12 cellular contexts compared by ENCODE assay signal in genomic region chr12:110010853-110011835, GRCh38. TPM values are rescaled to one million over a fixed set of nuclear protein-coding genes. Genes with fewer than 3 reads are reported as not detected.
DNase-seq lines count a peak whose midpoint lies in the region; ATAC-seq, FAIRE-seq and TF ChIP-seq lines count a peak whose summit lies in the region.
"Had no signal": no experiment of that assay in that cellular context is flagged by ENCODE, and none has a peak within 500 bp of the region (broad histone marks: within the 10 kb centered on the region; RNA-seq: fewer than 3 reads in every experiment).

No MANE protein-coding gene starts in this region.

- H3K4me2 ChIP-seq in endothelial cell of umbilical vein (ENCODE audit: insufficient read depth, low read length): no peak overlapping the region

- H3K4me1 ChIP-seq in Caco-2 (peaks cover 30% of the 10 kb centered on the region), endothelial cell of umbilical vein (ENCODE audit: control insufficient read depth, extremely low read depth, insufficient read depth, low read length) (peaks cover 6% of the 10 kb centered on the region)
- H3K4me1 ChIP-seq: foreskin keratinocyte had no signal

- peaks cover 3% of the 10 kb centered on the region for H3K79me2 ChIP-seq in endothelial cell of umbilical vein (ENCODE audit: control insufficient read depth, insufficient read depth, low read length)

- H3K36me3 ChIP-seq in Caco-2 (ENCODE audit: control insufficient read depth, insufficient read depth, low read length): no peaks in the 10 kb centered on the region
- no peaks in the 10 kb centered on the region for H3K36me3 ChIP-seq in endothelial cell of umbilical vein (ENCODE audit: control insufficient read depth in 2 of 2, extremely low read depth in 1 of 2, insufficient read depth in 2 of 2, low read length in 2 of 2)

- no peak overlapping the region for H2AFZ ChIP-seq in endothelial cell of umbilical vein (ENCODE audit: low read depth, low read length)

- BruUV-seq in Caco-2 (replicated peaks; lab: Mats Ljungman, UMichigan): no TSS peak
- BruUV-seq in endothelial cell of umbilical vein (replicated peaks; lab: Mats Ljungman, UMichigan): no TSS peak

- DNase-seq in Caco-2: no peak
- no peak for DNase-seq in endothelial cell of umbilical vein (ENCODE audit: low read depth, low spot score)
- DNase-seq in H54 (ENCODE audit: insufficient read length, low spot score): no peak
- no peak for DNase-seq in NCI-H1105 (lab: John Stamatoyannopoulos, UW)
- DNase-seq in GF-D8 (lab: John Stamatoyannopoulos, UW): no peak
- DNase-seq: DND-41, foreskin keratinocyte, H7 had no signal

- H3K4me1 Mint-ChIP-seq in Caco-2 (ENCODE audit: low read depth, unreplicated experiment): peaks cover 19% of the 10 kb centered on the region
- H3K4me1 Mint-ChIP-seq: brain had no signal

- H3K9me1 ChIP-seq in endothelial cell of umbilical vein (replicated peaks; ENCODE audit: control insufficient read depth, extremely low read depth, insufficient read depth, low read length): no peaks in the 10 kb centered on the region

- no peaks in the 10 kb centered on the region for H3K27me3 Mint-ChIP-seq in Caco-2 (ENCODE audit: insufficient read depth, unreplicated experiment)
- H3K27me3 Mint-ChIP-seq: brain had no signal

- no peaks in the 10 kb centered on the region for H3K27me3 ChIP-seq in Caco-2 (replicated peaks; ENCODE audit: control insufficient read depth, insufficient read depth, low read length)
- H3K27me3 ChIP-seq in endothelial cell of umbilical vein (ENCODE audit: control insufficient read depth in 2 of 2, insufficient read depth in 2 of 2, low read length in 2 of 2): no peaks in the 10 kb centered on the region
- H3K27me3 ChIP-seq: foreskin keratinocyte had no signal

- intact Hi-C loops in Caco-2 (cut with micrococcal nuclease; ENCODE audit: unreplicated experiment): no loop called here
- intact Hi-C loops in endothelial cell of umbilical vein (cut with micrococcal nuclease): no loop called here

- FAIRE-seq in endothelial cell of umbilical vein (lab: Jason Lieb, UNC) (peak; percentile 24), H54 (lab: Jason Lieb, UNC) (no peak)

- TF ChIP-seq POLR2A in endothelial cell of umbilical vein (IDR thresholded peaks at IDR 0.05; ENCODE audit: low read depth, low read length) (no peak), H54 (IDR thresholded peaks at IDR 0.05; ENCODE audit: low read depth, low read length) (no peak)

- H3K9ac ChIP-seq in endothelial cell of umbilical vein (replicated peaks; ENCODE audit: extremely low read depth, insufficient read depth, low read length): no peak overlapping the region

- H3K9me3 ChIP-seq in Caco-2 (no peaks in the 10 kb centered on the region), endothelial cell of umbilical vein (replicated peaks; ENCODE audit: control insufficient read depth, insufficient read depth, low read length) (no peaks in the 10 kb centered on the region)

- peak; percentile 36 for ATAC-seq in GM18867 (IDR thresholded peaks at IDR 0.05; ENCODE audit: unreplicated experiment)
- peak; percentile 33 for ATAC-seq in HG03571 (IDR thresholded peaks at IDR 0.05; ENCODE audit: unreplicated experiment)
- ATAC-seq in GM18870 (IDR thresholded peaks at IDR 0.05; ENCODE audit: unreplicated experiment): no peak
- ATAC-seq: foreskin keratinocyte had no signal

- H4K20me1 ChIP-seq in endothelial cell of umbilical vein (replicated peaks; ENCODE audit: control insufficient read depth, extremely low read depth, insufficient read depth, low read length): no peaks in the 10 kb centered on the region

- no peak overlapping the region for H3K27ac ChIP-seq in endothelial cell of umbilical vein (ENCODE audit: insufficient read depth, low read depth, low read length)
- H3K27ac ChIP-seq: foreskin keratinocyte had no signal

- H3K9me3 Mint-ChIP-seq in Caco-2 (ENCODE audit: unreplicated experiment): no peaks in the 10 kb centered on the region

- dilution Hi-C loops in endothelial cell of umbilical vein (cut with MboI; ENCODE audit: extremely low pct_ligation_motif_present, low sequenced_read_pairs): no loop called here

- no peak for TF ChIP-seq CTCF in Caco-2 (IDR thresholded peaks at IDR 0.05; ENCODE audit: insufficient read depth in 1 of 2, low read depth in 1 of 2, low read length in 1 of 2, severe bottlenecking in 1 of 2, unreplicated experiment in 1 of 2)
- no peak for TF ChIP-seq CTCF in endothelial cell of umbilical vein (IDR thresholded peaks at IDR 0.05; ENCODE audit: extremely low read depth in 1 of 2, insufficient read depth in 1 of 2, low read depth in 1 of 2, low read length in 2 of 2)

- POLR2A ChIA-PET in Caco-2 (lab: Charles Lee): no interaction called here
- POLR2A ChIA-PET in endothelial cell of umbilical vein (lab: Charles Lee): no interaction called here

- no peak overlapping the region for H3K4me3 ChIP-seq in Caco-2 (ENCODE audit: low read depth, low read length)
- H3K4me3 ChIP-seq in endothelial cell of umbilical vein (replicated peaks in 1 of 3; ENCODE audit: insufficient read depth in 1 of 3, low read depth in 1 of 3, low read length in 3 of 3): no peak overlapping the region

- no peak overlapping the region for H3K4me3 Mint-ChIP-seq in Caco-2 (ENCODE audit: unreplicated experiment)
- H3K4me3 Mint-ChIP-seq: brain had no signal

- CTCF ChIA-PET in Caco-2 (lab: Charles Lee) (interaction anchor here (0.7 kb wide), 1 partner anchor 11 kb away, joined by 3 read pairs; no protein-coding TSS in a partner anchor), endothelial cell of umbilical vein (lab: Charles Lee) (interaction anchor here (0.6 to 1.0 kb wide), 2 partner anchors 10 to 13 kb away, joined by 3 read pairs; no protein-coding TSS in a partner anchor)

- peak overlapping the region; percentile 37 for H3K27ac Mint-ChIP-seq in Caco-2 (ENCODE audit: unreplicated experiment)
- H3K27ac Mint-ChIP-seq: brain had no signal

- peaks cover 21% of the 10 kb centered on the region for H3K36me3 Mint-ChIP-seq in Caco-2 (ENCODE audit: insufficient read depth, unreplicated experiment)

TF ChIP-seq in endothelial cell of umbilical vein, 7 proteins besides CTCF, POLR2A, EP300 and RAD21:
- TF ChIP-seq POLR2AphosphoS5 (IDR thresholded peaks at IDR 0.05; ENCODE audit: insufficient read depth, low read depth, low read length): no peak
- no peak for TF ChIP-seq MYC (IDR thresholded peaks at IDR 0.05; ENCODE audit: low read depth, low read length)
- TF ChIP-seq JUN (IDR thresholded peaks at IDR 0.05; ENCODE audit: borderline replicate concordance, insufficient read depth, insufficient read length, low read depth): no peak
- no peak for TF ChIP-seq GATA2 (IDR thresholded peaks at IDR 0.05; ENCODE audit: insufficient read depth, insufficient read length, low read depth, low read length)
- no peak for TF ChIP-seq FOS (IDR thresholded peaks at IDR 0.05; ENCODE audit: borderline replicate concordance, insufficient read depth, low read length)
- no peak for TF ChIP-seq MAX (IDR thresholded peaks at IDR 0.05; ENCODE audit: insufficient read depth, insufficient read length)
- no peak for TF ChIP-seq EZH2 (IDR thresholded peaks at IDR 0.05; ENCODE audit: borderline replicate concordance, low read depth, low read length, severe bottlenecking)

RNA-seq across cellular contexts. Expression of gene ANKRD13A, which starts 11.9 kb away (rescaled TPM):
- total RNA-seq in Caco-2 (2022) (42.2 and 47.2 TPM in 2 replicates), endothelial cell of umbilical vein (36.2 and 37.0 TPM in 2 replicates)
- 43.9 and 49.8 TPM in 2 replicates for polyA plus RNA-seq in endothelial cell of umbilical vein
- polyA plus RNA-seq in endothelial cell of umbilical vein (2011; cell fraction: cytosol; rRNA removed): 29.6 and 34.0 TPM in 2 replicates
- 60.8 and 83.6 TPM in 2 replicates for polyA plus RNA-seq in endothelial cell of umbilical vein (2011; cell fraction: nucleus; rRNA removed)
- 24.3 and 28.2 TPM in 2 replicates for polyA plus RNA-seq in endothelial cell of umbilical vein (2012)
- polyA minus RNA-seq in endothelial cell of umbilical vein: 54.7 and 55.6 TPM in 2 replicates
- 16.3 TPM for polyA minus RNA-seq in endothelial cell of umbilical vein (2011; cell fraction: cytosol; rRNA and poly(A)+ RNA removed)
- polyA minus RNA-seq in endothelial cell of umbilical vein (2011; cell fraction: nucleus; rRNA and poly(A)+ RNA removed): 18.2 and 25.9 TPM in 2 replicates

RNA-seq across cellular contexts. Expression of gene GIT2, which starts 15.0 kb away (rescaled TPM):
- 29.3 and 30.0 TPM in 2 replicates for total RNA-seq in Caco-2 (2022)
- total RNA-seq in endothelial cell of umbilical vein: 67.7 and 77.2 TPM in 2 replicates
- polyA plus RNA-seq in endothelial cell of umbilical vein: 32.5 and 37.3 TPM in 2 replicates
- 34.1 and 34.6 TPM in 2 replicates for polyA plus RNA-seq in endothelial cell of umbilical vein (2011; cell fraction: cytosol; rRNA removed)
- 122 and 128 TPM in 2 replicates for polyA plus RNA-seq in endothelial cell of umbilical vein (2011; cell fraction: nucleus; rRNA removed)
- 37.4 and 38.7 TPM in 2 replicates for polyA plus RNA-seq in endothelial cell of umbilical vein (2012)
- polyA minus RNA-seq in endothelial cell of umbilical vein: 83.4 and 88.7 TPM in 2 replicates
- polyA minus RNA-seq in endothelial cell of umbilical vein (2011; cell fraction: cytosol; rRNA and poly(A)+ RNA removed): 10.2 TPM
- polyA minus RNA-seq in endothelial cell of umbilical vein (2011; cell fraction: nucleus; rRNA and poly(A)+ RNA removed): 94.9 and 130 TPM in 2 replicates

RNA-seq across cellular contexts. Expression of gene C12orf76, which starts 37.2 kb away (rescaled TPM):
- total RNA-seq in Caco-2 (2022) (10.8 and 11.9 TPM in 2 replicates), endothelial cell of umbilical vein (11.9 and 13.4 TPM in 2 replicates)
- 12.9 and 17.1 TPM in 2 replicates for polyA plus RNA-seq in endothelial cell of umbilical vein
- 13.2 and 13.9 TPM in 2 replicates for polyA plus RNA-seq in endothelial cell of umbilical vein (2011; cell fraction: cytosol; rRNA removed)
- 8.2 and 9.5 TPM in 2 replicates for polyA plus RNA-seq in endothelial cell of umbilical vein (2011; cell fraction: nucleus; rRNA removed)
- polyA plus RNA-seq in endothelial cell of umbilical vein (2012): 10.6 and 15.2 TPM in 2 replicates
- 10.7 and 11.4 TPM in 2 replicates for polyA minus RNA-seq in endothelial cell of umbilical vein
- polyA minus RNA-seq in endothelial cell of umbilical vein (2011; cell fraction: cytosol; rRNA and poly(A)+ RNA removed): 10.7 TPM
- polyA minus RNA-seq in endothelial cell of umbilical vein (2011; cell fraction: nucleus; rRNA and poly(A)+ RNA removed): 3.2 and 4.2 TPM in 2 replicates
